Comparison of ENCODE assay signal across 1 cellular context in genomic region chr6:106773482-106773881, GRCh38.
TF ChIP-seq lines count a peak whose summit lies in the region.

No MANE protein-coding gene starts in this region.

TF ChIP-seq in WTC11, 78 proteins besides CTCF, POLR2A, EP300 and RAD21 (continued from another document):
- TF ChIP-seq, protein P1, sequence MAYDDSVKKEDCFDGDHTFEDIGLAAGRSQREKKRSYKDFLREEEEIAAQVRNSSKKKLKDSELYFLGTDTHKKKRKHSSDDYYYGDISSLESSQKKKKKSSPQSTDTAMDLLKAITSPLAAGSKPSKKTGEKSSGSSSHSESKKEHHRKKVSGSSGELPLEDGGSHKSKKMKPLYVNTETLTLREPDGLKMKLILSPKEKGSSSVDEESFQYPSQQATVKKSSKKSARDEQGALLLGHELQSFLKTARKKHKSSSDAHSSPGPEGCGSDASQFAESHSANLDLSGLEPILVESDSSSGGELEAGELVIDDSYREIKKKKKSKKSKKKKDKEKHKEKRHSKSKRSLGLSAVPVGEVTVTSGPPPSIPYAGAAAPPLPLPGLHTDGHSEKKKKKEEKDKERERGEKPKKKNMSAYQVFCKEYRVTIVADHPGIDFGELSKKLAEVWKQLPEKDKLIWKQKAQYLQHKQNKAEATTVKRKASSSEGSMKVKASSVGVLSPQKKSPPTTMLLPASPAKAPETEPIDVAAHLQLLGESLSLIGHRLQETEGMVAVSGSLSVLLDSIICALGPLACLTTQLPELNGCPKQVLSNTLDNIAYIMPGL (CRISPR knock-in tag; IDR thresholded peaks at IDR 0.05) = no peak
- TF ChIP-seq SMAD4 (CRISPR knock-in tag; IDR thresholded peaks at IDR 0.05) (no peak), CREB1 (CRISPR knock-in tag; IDR thresholded peaks at IDR 0.05) (no peak)
